Comparison of ENCODE assay signal across 8 cellular contexts in genomic region chr9:94030318-94031179, GRCh38. TPM values are rescaled to one million over a fixed set of nuclear protein-coding genes. Genes with fewer than 3 reads are reported as not detected.
DNase-seq lines count a peak whose midpoint lies in the region; ATAC-seq, FAIRE-seq and TF ChIP-seq lines count a peak whose summit lies in the region.

No MANE protein-coding gene starts in this region.

- no peaks in the 10 kb centered on the region for H3K36me3 Mint-ChIP-seq in activated T-cell treated with anti-CD3 and anti-CD28 coated beads, Interleukin-2, amount 50 U/mL, for 4 hours (ENCODE audit: insufficient read depth)
- H3K36me3 Mint-ChIP-seq in naive B cell = peaks cover 0 to 7% of the 10 kb centered on the region in 2 donors
- H3K36me3 Mint-ChIP-seq in stimulated activated memory B cell treated with anti-CD40 and anti-IgM and Interleukin-4, amounts not matched to agents 10 μg/mL and 1 μg/mL and 100 μg/mL, for 72 hours = no peaks in the 10 kb centered on the region

- no peaks in the 10 kb centered on the region for H3K9me3 Mint-ChIP-seq in activated T-cell treated with anti-CD3 and anti-CD28 coated beads, Interleukin-2, amount 50 U/mL, for 4 hours
- H3K9me3 Mint-ChIP-seq in naive B cell = peaks cover 0 to 2% (median 0%) of the 10 kb centered on the region in 7 donors
- H3K9me3 Mint-ChIP-seq in stimulated activated memory B cell treated with anti-CD40 and anti-IgM and Interleukin-4, amounts not matched to agents 10 μg/mL and 1 μg/mL and 100 μg/mL, for 72 hours = no peaks in the 10 kb centered on the region

- no peaks in the 10 kb centered on the region for H3K27me3 Mint-ChIP-seq in activated T-cell treated with anti-CD3 and anti-CD28 coated beads, Interleukin-2, amount 50 U/mL, for 4 hours (ENCODE audit: low read depth)
- H3K27me3 Mint-ChIP-seq in naive B cell = peaks cover 8 to 11% (median 8%) of the 10 kb centered on the region in 3 donors
- peaks cover 11% of the 10 kb centered on the region for H3K27me3 Mint-ChIP-seq in stimulated activated memory B cell treated with anti-CD40 and anti-IgM and Interleukin-4, amounts not matched to agents 10 μg/mL and 1 μg/mL and 100 μg/mL, for 72 hours

- H3K79me2 ChIP-seq in OCI-LY7 (ENCODE audit: insufficient read depth, low read depth, low read length) = no peaks in the 10 kb centered on the region

- intact Hi-C loops in OCI-LY7 (cut with micrococcal nuclease; ENCODE audit: unreplicated experiment) = no loop called here

- no peaks in the 10 kb centered on the region for H3K9me2 ChIP-seq in OCI-LY7 (ENCODE audit: insufficient read depth, low read length)

- peak overlapping the region; percentile 69 for H3K4me3 ChIP-seq in OCI-LY7 (ENCODE audit: low read depth, low read length, poor library complexity, severe bottlenecking)

- no peaks in the 10 kb centered on the region for H3K36me3 ChIP-seq in OCI-LY7 (ENCODE audit: insufficient read depth, low read length)

- H3K4me1 ChIP-seq in OCI-LY7 (ENCODE audit: insufficient read depth, low read length, poor library complexity, severe bottlenecking) = peaks cover 7% of the 10 kb centered on the region

- peaks cover 11% of the 10 kb centered on the region; the same call in 1 of the 2 replicates for H3K9me3 ChIP-seq in OCI-LY7 (ENCODE audit: low read length)

- FAIRE-seq in D721Med (lab: Jason Lieb, UNC) = no peak
- peak; percentile 75 for FAIRE-seq in HTR-8/SVneo (lab: Jason Lieb, UNC)

- H2AFZ ChIP-seq in OCI-LY7 (ENCODE audit: low read length) = peak overlapping the region; percentile 86

- H3K4me2 ChIP-seq in OCI-LY7 (ENCODE audit: low read length) = peak overlapping the region; percentile 71

- H3K4me3 Mint-ChIP-seq in activated T-cell treated with anti-CD3 and anti-CD28 coated beads, Interleukin-2, amount 50 U/mL, for 4 hours = peak overlapping the region; percentile 98
- peak overlapping the region; percentile 96 to 100 (median 99) for H3K4me3 Mint-ChIP-seq in naive B cell
- peak overlapping the region; percentile 87 for H3K4me3 Mint-ChIP-seq in stimulated activated memory B cell treated with anti-CD40 and anti-IgM and Interleukin-4, amounts not matched to agents 10 μg/mL and 1 μg/mL and 100 μg/mL, for 72 hours

- no peaks in the 10 kb centered on the region for H4K20me1 ChIP-seq in OCI-LY7 (ENCODE audit: insufficient read depth, low read length)

- ATAC-seq in GM21381 (IDR thresholded peaks at IDR 0.05; ENCODE audit: unreplicated experiment) (peak; percentile 98), naive B cell (ENCODE audit: low read depth in 2 of 2) (peak; percentile 99)
- peak; percentile 100 for ATAC-seq in activated T-cell treated with anti-CD3 and anti-CD28 coated beads, Interleukin-2, amount 50 U/mL, for 4 hours
- peak; percentile 99 for ATAC-seq in stimulated activated memory B cell treated with anti-CD40 and anti-IgM and Interleukin-4, amounts not matched to agents 10 μg/mL and 1 μg/mL and 100 μg/mL, for 72 hours

- no peak overlapping the region for H3K27ac ChIP-seq in OCI-LY7 (ENCODE audit: low read depth, low read length, poor library complexity, severe bottlenecking)

- TF ChIP-seq CTCF in D721Med (IDR thresholded peaks at IDR 0.05; ENCODE audit: insufficient read depth, missing control alignments) (no peak), OCI-LY7 (conservative IDR thresholded peaks at IDR 0.05; ENCODE audit: low read length) (no peak)

- no TSS peak for BruUV-seq in OCI-LY7 (replicated peaks; lab: Mats Ljungman, UMichigan)

- H3K27ac Mint-ChIP-seq in naive B cell = peak overlapping the region; percentile 91 to 99 (median 96)
- peak overlapping the region; percentile 81 for H3K27ac Mint-ChIP-seq in stimulated activated memory B cell treated with anti-CD40 and anti-IgM and Interleukin-4, amounts not matched to agents 10 μg/mL and 1 μg/mL and 100 μg/mL, for 72 hours

- POLR2A ChIA-PET in OCI-LY7 (lab: Charles Lee) = no interaction called here

- peak; percentile 70 for DNase-seq in D721Med (ENCODE audit: insufficient read length, low spot score)
- peak; percentile 80 for DNase-seq in HTR-8/SVneo (ENCODE audit: insufficient read length, low spot score)
- peak; percentile 79 for DNase-seq in OCI-LY7 (ENCODE audit: low spot score)
- peak; percentile 75 for DNase-seq in activated T-cell treated with anti-CD3 and anti-CD28 coated beads, Interleukin-2, amount 50 U/mL, for 4 hours
- DNase-seq in fibroblast of gingiva (ENCODE audit: low read depth) = peak; percentile 83
- DNase-seq in naive B cell = peak; percentile 76

- H3K4me1 Mint-ChIP-seq in activated T-cell treated with anti-CD3 and anti-CD28 coated beads, Interleukin-2, amount 50 U/mL, for 4 hours (ENCODE audit: low read depth) = peaks cover 15% of the 10 kb centered on the region
- peaks cover 16 to 27% (median 22%) of the 10 kb centered on the region in 3 donors for H3K4me1 Mint-ChIP-seq in naive B cell
- H3K4me1 Mint-ChIP-seq in stimulated activated memory B cell treated with anti-CD40 and anti-IgM and Interleukin-4, amounts not matched to agents 10 μg/mL and 1 μg/mL and 100 μg/mL, for 72 hours = peaks cover 21% of the 10 kb centered on the region

- CTCF ChIA-PET in OCI-LY7 (lab: Charles Lee; ENCODE audit: unreplicated experiment) = no interaction called here

RNA-seq across cellular contexts. Expression of gene PTPDC1, which starts 53.7 kb away (rescaled TPM):
- total RNA-seq in OCI-LY7 (2014; rRNA removed; shearing (Covaris generic)) = 2.9 and 3.6 TPM in 2 replicates
- 5.0 and 7.0 TPM in 2 replicates for total RNA-seq in OCI-LY7 (2022)
- 1 to 10 TPM; 4.5 to 5.9 (median 4.5) TPM for total RNA-seq in activated T-cell treated with anti-CD3 and anti-CD28 coated beads, Interleukin-2, amount 50 U/mL, for 4 hours
- polyA plus RNA-seq in naive B cell (ENCODE audit: low read depth in 6 of 6) = 1 to 10 TPM; 2.4 to 6.2 (median 3.6) TPM
